In the genomic region with DNA sequence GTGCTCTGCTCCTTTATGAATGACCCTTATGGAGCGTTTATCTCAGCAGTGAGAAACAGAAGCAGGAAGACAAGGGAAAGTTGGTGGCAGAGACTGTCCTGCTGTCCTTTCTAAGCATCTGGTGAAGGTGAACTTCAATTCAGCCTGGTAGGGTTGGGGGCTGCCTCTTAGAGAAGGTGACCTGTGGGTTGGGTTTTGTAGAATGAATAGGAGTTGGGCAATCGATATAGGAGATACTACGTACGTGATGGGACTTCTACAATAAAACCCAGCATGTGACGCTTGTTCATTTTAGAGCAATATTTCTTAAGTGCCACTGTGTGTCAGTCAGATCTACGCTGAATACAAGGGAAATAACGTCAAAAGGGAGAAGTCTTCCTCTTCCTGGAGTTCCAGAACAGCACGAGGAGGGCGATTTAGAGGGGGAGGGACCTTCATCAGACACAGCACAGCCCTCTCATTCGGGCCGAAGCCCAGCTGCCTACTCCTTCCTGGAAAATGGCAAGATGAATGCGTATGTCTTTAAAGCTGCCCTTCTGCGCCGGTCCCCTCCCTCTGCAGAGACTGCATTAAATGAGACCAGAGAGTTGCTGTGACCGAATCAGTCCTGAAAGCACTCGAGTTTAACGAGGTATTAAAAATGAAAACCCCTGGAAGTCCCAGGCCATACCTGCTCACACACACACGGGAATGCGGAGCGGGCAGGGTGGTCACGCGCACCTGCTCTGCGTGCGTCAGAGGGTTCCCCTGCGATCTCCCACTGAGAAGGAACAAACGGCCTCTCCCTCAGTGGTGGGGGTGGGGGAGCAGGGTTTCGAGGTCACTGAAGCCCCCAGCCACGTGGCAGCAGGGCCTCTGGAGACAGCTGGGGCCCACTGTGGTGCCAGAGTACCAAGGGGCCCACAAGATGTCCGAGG, we compare ENCODE assay signal across 13 cellular contexts.
DNase-seq lines count a peak whose midpoint lies in the region; ATAC-seq and TF ChIP-seq lines count a peak whose summit lies in the region.
"Had no signal": no experiment of that assay in that cellular context is flagged by ENCODE, and none has a peak within 500 bp of the region (broad histone marks: within the 10 kb centered on the region; RNA-seq: fewer than 3 reads in every experiment).

No MANE protein-coding gene starts in this region.

- CTCF ChIA-PET in RWPE1 (lab: Yijun Ruan, JAX) = no interaction called here
- CTCF ChIA-PET in naive thymus-derived CD4-positive, alpha-beta T cell (lab: Charles Lee) = no interaction called here

- no peak overlapping the region for H3K4me3 Mint-ChIP-seq in naive thymus-derived CD4-positive, alpha-beta T cell
- H3K4me3 Mint-ChIP-seq: activated CD4-positive, alpha-beta T cell treated with anti-CD3 and anti-CD28 coated beads for 36 hours; CD4-positive, CD25-positive, alpha-beta regulatory T cell had no signal

- intact Hi-C loops in naive thymus-derived CD4-positive, alpha-beta T cell (cut with micrococcal nuclease) = no loop called here

- no peaks in the 10 kb centered on the region for H3K27me3 Mint-ChIP-seq in naive thymus-derived CD4-positive, alpha-beta T cell
- H3K27me3 Mint-ChIP-seq: activated CD4-positive, alpha-beta T cell treated with anti-CD3 and anti-CD28 coated beads for 36 hours; CD4-positive, CD25-positive, alpha-beta regulatory T cell had no signal

- no peaks in the 10 kb centered on the region for H3K9me3 Mint-ChIP-seq in naive thymus-derived CD4-positive, alpha-beta T cell
- H3K9me3 Mint-ChIP-seq: CD4-positive, CD25-positive, alpha-beta regulatory T cell had no signal

- peak overlapping the region; percentile 60 for H3K27ac ChIP-seq in RWPE1
- H3K27ac ChIP-seq in naive thymus-derived CD4-positive, alpha-beta T cell (ENCODE audit: low read depth, low read length) = no peak overlapping the region

- DNase-seq in GM10266 (ENCODE audit: extremely low spot score) (peak; percentile 78), RWPE1 (ENCODE audit: low spot score) (no peak), NCI-H2196 treated with DMSO at 0.1 percent for 48 hours (lab: John Stamatoyannopoulos, UW; ENCODE audit: unreplicated experiment) (no peak), Kasumi-1 (lab: John Stamatoyannopoulos, UW) (no peak), NCI-H2081 (lab: John Stamatoyannopoulos, UW) (no peak), SKM-1 (lab: John Stamatoyannopoulos, UW; ENCODE audit: unreplicated experiment) (no peak)
- DNase-seq in naive thymus-derived CD4-positive, alpha-beta T cell = no peak
- DNase-seq: activated CD4-positive, alpha-beta T cell treated with anti-CD3 and anti-CD28 coated beads for 36 hours; activated T-cell treated with anti-CD3 and anti-CD28 coated beads, Interleukin-2, amount 50 U/mL, for 48 hours; CD4-positive, CD25-positive, alpha-beta regulatory T cell; cortex of kidney; NCI-H1436 treated with DMSO at 0.1 percent for 48 hours had no signal

- H3K4me3 ChIP-seq in naive thymus-derived CD4-positive, alpha-beta T cell (ENCODE audit: low read length) = no peak overlapping the region

- POLR2A ChIA-PET in RWPE1 (lab: Yijun Ruan, JAX; ENCODE audit: low non-redundant PET) = no interaction called here
- POLR2A ChIA-PET in naive thymus-derived CD4-positive, alpha-beta T cell (lab: Charles Lee) = no interaction called here

- ATAC-seq in GM21723 (IDR thresholded peaks at IDR 0.05; ENCODE audit: unreplicated experiment) = peak; percentile 44
- ATAC-seq in naive thymus-derived CD4-positive, alpha-beta T cell = peak; percentile 26
- ATAC-seq: activated CD4-positive, alpha-beta T cell treated with anti-CD3 and anti-CD28 coated beads for 36 hours had no signal

- H3K36me3 ChIP-seq in naive thymus-derived CD4-positive, alpha-beta T cell (ENCODE audit: control insufficient read depth in 2 of 3, insufficient read depth in 3 of 3, low read length in 3 of 3) = no peaks in the 10 kb centered on the region

- H3K27ac Mint-ChIP-seq in naive thymus-derived CD4-positive, alpha-beta T cell = no peak overlapping the region
- H3K27ac Mint-ChIP-seq: activated CD4-positive, alpha-beta T cell treated with anti-CD3 and anti-CD28 coated beads for 36 hours had no signal

- no peaks in the 10 kb centered on the region for H3K27me3 ChIP-seq in naive thymus-derived CD4-positive, alpha-beta T cell (ENCODE audit: control insufficient read depth in 2 of 2, insufficient read depth in 2 of 2, low read length in 2 of 2)

- no peak for TF ChIP-seq CTCF in GM10266 (IDR thresholded peaks at IDR 0.05; ENCODE audit: control insufficient read depth, insufficient read depth, low read depth, missing control alignments)
- TF ChIP-seq CTCF in RWPE1 (conservative IDR thresholded peaks at IDR 0.05; ENCODE audit: low read depth) = no peak

- H3K36me3 Mint-ChIP-seq in naive thymus-derived CD4-positive, alpha-beta T cell = no peaks in the 10 kb centered on the region
- H3K36me3 Mint-ChIP-seq: CD4-positive, CD25-positive, alpha-beta regulatory T cell had no signal

- H3K4me1 ChIP-seq in naive thymus-derived CD4-positive, alpha-beta T cell (ENCODE audit: control insufficient read depth in 2 of 2, insufficient read depth in 2 of 2, low read length in 2 of 2) = no peaks in the 10 kb centered on the region

- no peaks in the 10 kb centered on the region for H3K9me3 ChIP-seq in naive thymus-derived CD4-positive, alpha-beta T cell (ENCODE audit: control insufficient read depth in 2 of 3, low read length in 3 of 3)

- peaks cover 0 to 2% (median 0%) of the 10 kb centered on the region in 7 donors for H3K4me1 Mint-ChIP-seq in naive thymus-derived CD4-positive, alpha-beta T cell
- H3K4me1 Mint-ChIP-seq: activated CD4-positive, alpha-beta T cell treated with anti-CD3 and anti-CD28 coated beads for 36 hours; CD4-positive, CD25-positive, alpha-beta regulatory T cell had no signal
